ENCODE assay signal across 28 cellular contexts in the genomic region with DNA sequence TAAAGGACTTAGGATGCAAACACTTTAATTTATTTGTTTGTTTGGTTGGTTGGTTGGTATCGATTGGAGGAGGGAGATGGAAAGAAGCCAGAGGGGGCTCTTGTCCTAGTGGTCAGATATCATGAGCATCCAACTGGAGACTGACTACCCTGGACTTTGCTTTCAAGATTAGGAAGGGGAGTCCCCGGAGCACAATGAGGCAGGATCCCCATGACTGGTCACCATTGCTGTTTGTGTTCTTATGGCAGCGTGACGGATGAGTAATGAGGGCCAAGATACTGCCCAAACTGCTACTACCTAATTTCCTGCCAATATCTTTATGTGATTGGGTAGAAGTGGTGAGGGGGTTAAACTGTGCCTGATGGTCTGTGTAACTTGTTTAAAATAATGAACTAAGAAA.
"Had no signal": no experiment of that assay in that cellular context is flagged by ENCODE, and none has a peak within 500 bp of the region (broad histone marks: within the 10 kb centered on the region; RNA-seq: fewer than 3 reads in every experiment).

No MANE protein-coding gene starts in this region.

- H3K36me3 ChIP-seq: breast epithelium, Peyer's patch, SJSA1 had no signal

- H3K27ac Mint-ChIP-seq: activated CD8-positive, alpha-beta memory T cell treated with anti-CD3 and anti-CD28 coated beads, Interleukin-2, amount 10 ng/mL, durations not matched to agents 7 days and 5 days; activated naive CD4-positive, alpha-beta T cell treated with anti-CD3 and anti-CD28 coated beads, Interleukin-2, amount 50 U/mL, for 24 hours; activated T-cell treated with anti-CD3 and anti-CD28 coated beads, Interleukin-2, amount 50 U/mL, for 24 hours; activated T-helper 1 cell treated with anti-CD3 and anti-CD28 coated beads, Interleukin-12 subunit alpha, Interleukin-12 subunit beta, Interleukin-2, Interleukin-4 antibody, amounts not matched to agents 30 ng/mL and 10 ng/mL and 1 ng/mL, durations not matched to agents 14 hours and 24 hours and 36 hours; T-helper 2 cell treated with Interferon-gamma antibody and Interleukin-4, amounts not matched to agents 5 μg/mL and 100 μg/mL, for 36 hours had no signal

- H3K4me2 ChIP-seq: KMS-11 had no signal

- H3K4me1 ChIP-seq: breast epithelium, Peyer's patch, SJSA1 had no signal

- H3K4me3 Mint-ChIP-seq: activated CD8-positive, alpha-beta memory T cell treated with anti-CD3 and anti-CD28 coated beads, Interleukin-2, amount 10 ng/mL, durations not matched to agents 7 days and 5 days; activated naive CD4-positive, alpha-beta T cell treated with anti-CD3 and anti-CD28 coated beads, Interleukin-2, amount 50 U/mL, for 24 hours; activated T-cell treated with anti-CD3 and anti-CD28 coated beads, Interleukin-2, amount 50 U/mL, for 24 hours; activated T-helper 1 cell treated with anti-CD3 and anti-CD28 coated beads, Interleukin-12 subunit alpha, Interleukin-12 subunit beta, Interleukin-2, Interleukin-4 antibody, amounts not matched to agents 30 ng/mL and 10 ng/mL and 1 ng/mL, durations not matched to agents 14 hours and 24 hours and 36 hours; T-helper 2 cell treated with Interferon-gamma antibody and Interleukin-4, amounts not matched to agents 5 μg/mL and 100 μg/mL, for 36 hours had no signal

- H3K36me3 Mint-ChIP-seq: activated CD8-positive, alpha-beta memory T cell treated with anti-CD3 and anti-CD28 coated beads, Interleukin-2, amount 10 ng/mL, durations not matched to agents 7 days and 5 days; activated naive CD4-positive, alpha-beta T cell treated with anti-CD3 and anti-CD28 coated beads, Interleukin-2, amount 50 U/mL, for 24 hours had no signal

- DNase-seq: activated CD4-positive, alpha-beta T cell treated with anti-CD3 and anti-CD28 coated beads for 48 hours; activated CD4-positive, alpha-beta T cell treated with anti-CD3 and anti-CD28 coated beads, Interleukin-2, amount 50 U/mL, for 4 hours; activated CD8-positive, alpha-beta memory T cell treated with anti-CD3 and anti-CD28 coated beads, Interleukin-2, amount 10 ng/mL, durations not matched to agents 7 days and 5 days; activated effector memory CD4-positive, alpha-beta T cell treated with Interleukin-2 at 50 U/mL for 16 hours; activated naive CD4-positive, alpha-beta T cell; activated T-cell treated with anti-CD3 and anti-CD28 coated beads, Interleukin-2, amount 50 U/mL, for 24 hours; aorta; caudate nucleus; NCI-H1092; NCI-H1417; NCI-H1694; NCI-H2029 treated with DMSO at 0.1 percent for 48 hours; NCI-H345; NCI-H510A treated with DMSO at 0.1 percent for 48 hours; NCI-H69; NK-92 treated with Interleukin-12 subunit alpha and Interleukin-12 subunit beta, amount 100 ng/mL, for 24 hours; OCI-M1; Peyer's patch; SHP77; SW 1271 had no signal

- H3K4me1 Mint-ChIP-seq: activated CD8-positive, alpha-beta memory T cell treated with anti-CD3 and anti-CD28 coated beads, Interleukin-2, amount 10 ng/mL, durations not matched to agents 7 days and 5 days; activated naive CD4-positive, alpha-beta T cell treated with anti-CD3 and anti-CD28 coated beads, Interleukin-2, amount 50 U/mL, for 24 hours had no signal

- H3K27me3 ChIP-seq: breast epithelium, Peyer's patch, SJSA1 had no signal

- ATAC-seq: activated CD4-positive, CD25-positive, alpha-beta regulatory T cell treated with anti-CD3 and anti-CD28 coated beads, Interleukin-2, amount 50 U/mL, for 24 hours; activated CD8-positive, alpha-beta memory T cell treated with anti-CD3 and anti-CD28 coated beads, Interleukin-2, amount 10 ng/mL, durations not matched to agents 7 days and 5 days; SK-N-SH treated with all-trans-retinoic acid at 6 μM for 48 hours had no signal

- H3K9ac ChIP-seq: KMS-11 had no signal

- H3K27ac ChIP-seq: breast epithelium, KMS-11, Peyer's patch, SJSA1 had no signal

- H3K9me3 Mint-ChIP-seq: activated naive CD4-positive, alpha-beta T cell treated with anti-CD3 and anti-CD28 coated beads, Interleukin-2, amount 50 U/mL, for 24 hours; activated T-cell treated with anti-CD3 and anti-CD28 coated beads, Interleukin-2, amount 50 U/mL, for 24 hours; activated T-helper 1 cell treated with anti-CD3 and anti-CD28 coated beads, Interleukin-12 subunit alpha, Interleukin-12 subunit beta, Interleukin-2, Interleukin-4 antibody, amounts not matched to agents 30 ng/mL and 10 ng/mL and 1 ng/mL, durations not matched to agents 14 hours and 24 hours and 36 hours; T-helper 2 cell treated with Interferon-gamma antibody and Interleukin-4, amounts not matched to agents 5 μg/mL and 100 μg/mL, for 36 hours had no signal

- H3K4me3 ChIP-seq: breast epithelium, Peyer's patch, SJSA1 had no signal

- H3K9me3 ChIP-seq: breast epithelium, Peyer's patch, SJSA1 had no signal
